In genomic region chr3:38164966-38165721, GRCh38 we compare ENCODE assay signal across 1 cellular context.
TF ChIP-seq lines count a peak whose summit lies in the region.

Gene OXSR1, plus strand, starts transcription at chr3:38165537. Its CDS starts 340 bp downstream, at chr3:38165877.

TF ChIP-seq in HepG2, 621 proteins besides CTCF, POLR2A, EP300 and RAD21 (continued from another document and continues in another):
- TF ChIP-seq ZBTB44 (CRISPR knock-in tag; IDR thresholded peaks at IDR 0.05) (peak; percentile 48; the same call in 1 of the 2 replicates), ZNF354B (CRISPR knock-in tag; IDR thresholded peaks at IDR 0.05) (no peak), REXO4 (CRISPR knock-in tag; IDR thresholded peaks at IDR 0.05; ENCODE audit: borderline replicate concordance) (no peak), HDAC1 (CRISPR knock-in tag; IDR thresholded peaks at IDR 0.05) (no peak; the same call in none of the 2 replicates), NKX3-1 (CRISPR knock-in tag; IDR thresholded peaks at IDR 0.05) (no peak), YEATS2 (CRISPR knock-in tag; IDR thresholded peaks at IDR 0.05; ENCODE audit: borderline replicate concordance) (peak; percentile 73; the same call in 1 of the 2 replicates), ARID4A (CRISPR knock-in tag; IDR thresholded peaks at IDR 0.05; ENCODE audit: borderline replicate concordance) (peak; percentile 92), ZUFSP (CRISPR knock-in tag; IDR thresholded peaks at IDR 0.05; ENCODE audit: borderline replicate concordance) (no peak), KDM3A (CRISPR knock-in tag; IDR thresholded peaks at IDR 0.05; ENCODE audit: low read depth) (peak; percentile 61; the same call in 1 of the 2 replicates), GTF3A (CRISPR knock-in tag; conservative IDR thresholded peaks at IDR 0.05) (no peak), ZNF670 (CRISPR knock-in tag; IDR thresholded peaks at IDR 0.05; ENCODE audit: borderline replicate concordance) (no peak), MAF1 (CRISPR knock-in tag; IDR thresholded peaks at IDR 0.05; ENCODE audit: borderline replicate concordance) (no peak; the same call in 1 of the 2 replicates), ZNF281 (CRISPR knock-in tag; IDR thresholded peaks at IDR 0.05; ENCODE audit: borderline replicate concordance) (no peak), ETV5 (CRISPR knock-in tag; IDR thresholded peaks at IDR 0.05; ENCODE audit: borderline replicate concordance) (peak; percentile 53), ZNF432 (CRISPR knock-in tag; IDR thresholded peaks at IDR 0.05; ENCODE audit: borderline replicate concordance) (no peak; the same call in 1 of the 2 replicates), SMAD3 (CRISPR knock-in tag; IDR thresholded peaks at IDR 0.05) (0 out of 2 replicates have a peak, but pooled peaks have one; percentile 25), HDAC2 (CRISPR knock-in tag; IDR thresholded peaks at IDR 0.05) (0 out of 2 replicates have a peak, but pooled peaks have one; percentile 52), LRRFIP1 (CRISPR knock-in tag; conservative IDR thresholded peaks at IDR 0.05) (no peak), PATZ1 (CRISPR knock-in tag; IDR thresholded peaks at IDR 0.05) (peak; percentile 12; the same call in 1 of the 2 replicates), MYPOP (CRISPR knock-in tag; IDR thresholded peaks at IDR 0.05) (peak; percentile 88), THAP7 (CRISPR knock-in tag; IDR thresholded peaks at IDR 0.05) (peak; percentile 100), NR3C1 (CRISPR knock-in tag; IDR thresholded peaks at IDR 0.05) (no peak), ZNF276 (CRISPR knock-in tag; IDR thresholded peaks at IDR 0.05; ENCODE audit: low read depth) (peak; percentile 66; the same call in 1 of the 2 replicates), SP2 (CRISPR knock-in tag; IDR thresholded peaks at IDR 0.05) (peak; percentile 98), PTBP1 (IDR thresholded peaks at IDR 0.05; ENCODE audit: low read depth, low read length, poor library complexity, severe bottlenecking) (no peak), TAF15 (IDR thresholded peaks at IDR 0.05; ENCODE audit: low read depth, low read length, poor library complexity, severe bottlenecking) (no peak), ZNF83 (CRISPR knock-in tag; IDR thresholded peaks at IDR 0.05; ENCODE audit: borderline replicate concordance) (no peak; the same call in 1 of the 2 replicates), ERF (CRISPR knock-in tag; IDR thresholded peaks at IDR 0.05) (peak; percentile 44), NFE2 (CRISPR knock-in tag; IDR thresholded peaks at IDR 0.05) (no peak), SSRP1 (CRISPR knock-in tag; IDR thresholded peaks at IDR 0.05) (no peak; the same call in 1 of the 2 replicates), ZNF24 (IDR thresholded peaks at IDR 0.05) (no peak), ZMAT3 (CRISPR knock-in tag; conservative IDR thresholded peaks at IDR 0.05) (peak; percentile 6; the same call in 1 of the 2 replicates), RNF219 (CRISPR knock-in tag; IDR thresholded peaks at IDR 0.05) (no peak; the same call in 1 of the 2 replicates), ZNF44 (CRISPR knock-in tag; IDR thresholded peaks at IDR 0.05) (no peak), CCDC6 (CRISPR knock-in tag; IDR thresholded peaks at IDR 0.05) (peak; percentile 95)
